12 cellular contexts compared by ENCODE assay signal in the genomic region with DNA sequence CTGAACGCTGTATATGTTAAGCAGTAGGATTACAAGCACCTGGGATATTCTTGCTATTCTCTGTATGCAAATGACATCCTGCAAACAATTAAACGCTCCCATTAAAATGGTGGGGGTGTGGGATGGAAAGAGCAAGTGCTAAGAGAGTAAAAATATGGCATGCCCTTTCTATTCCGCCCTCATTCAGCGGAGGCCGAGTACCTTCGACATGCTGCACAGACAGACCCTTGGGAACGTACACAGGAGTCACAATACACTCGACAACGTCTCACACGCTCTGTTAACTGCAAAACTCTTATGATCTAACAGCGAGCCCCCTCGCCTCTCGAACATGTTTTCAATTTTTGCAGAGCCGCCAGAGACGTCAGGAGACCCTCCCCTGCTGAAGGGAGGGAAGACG.
DNase-seq lines count a peak whose midpoint lies in the region; ATAC-seq and TF ChIP-seq lines count a peak whose summit lies in the region.
"Had no signal": no experiment of that assay in that cellular context is flagged by ENCODE, and none has a peak within 500 bp of the region (broad histone marks: within the 10 kb centered on the region; RNA-seq: fewer than 3 reads in every experiment).

No MANE protein-coding gene starts in this region.

- peaks cover 5% of the 10 kb centered on the region for H3K4me1 Mint-ChIP-seq in activated T-cell treated with anti-CD3 and anti-CD28 coated beads, Interleukin-2, amount 50 U/mL, for 72 hours (ENCODE audit: low read depth)

- no peak for DNase-seq in activated T-cell treated with anti-CD3 and anti-CD28 coated beads, Interleukin-2, amount 50 U/mL, for 72 hours
- DNase-seq in activated T-cell treated with anti-CD3 and anti-CD28 coated beads, Interleukin-2, amount 50 U/mL, for 48 hours = no peak
- DNase-seq in T-helper 9 cell (no peak), AG20443 (ENCODE audit: low spot score) (no peak)
- DNase-seq: NCI-H2029 had no signal

- H3K27me3 ChIP-seq in stomach smooth muscle (ENCODE audit: control insufficient read depth in 1 of 2, insufficient read depth in 2 of 2, low read length in 2 of 2) = peaks cover 25 to 29% of the 10 kb centered on the region in 2 donors
- H3K27me3 ChIP-seq: SJSA1 had no signal

- H3K27ac Mint-ChIP-seq in activated T-cell treated with anti-CD3 and anti-CD28 coated beads, Interleukin-2, amount 50 U/mL, for 72 hours = no peak overlapping the region
- H3K27ac Mint-ChIP-seq: CD4-positive, CD25-positive, alpha-beta regulatory T cell had no signal

- peaks cover 43% of the 10 kb centered on the region for H3K27me3 Mint-ChIP-seq in activated T-cell treated with anti-CD3 and anti-CD28 coated beads, Interleukin-2, amount 50 U/mL, for 72 hours (ENCODE audit: low read depth)

- H3K9me3 Mint-ChIP-seq in activated T-cell treated with anti-CD3 and anti-CD28 coated beads, Interleukin-2, amount 50 U/mL, for 72 hours = peaks cover 0 to 1% of the 10 kb centered on the region in 2 donors

- H3K36me3 Mint-ChIP-seq in activated T-cell treated with anti-CD3 and anti-CD28 coated beads, Interleukin-2, amount 50 U/mL, for 72 hours (ENCODE audit: insufficient read depth in 2 of 2) = no peaks in the 10 kb centered on the region
- H3K36me3 Mint-ChIP-seq: CD4-positive, CD25-positive, alpha-beta regulatory T cell had no signal

- no peak overlapping the region for H3K9ac ChIP-seq in stomach smooth muscle (ENCODE audit: low read length in 2 of 2)

- H3K4me3 Mint-ChIP-seq in activated T-cell treated with anti-CD3 and anti-CD28 coated beads, Interleukin-2, amount 50 U/mL, for 72 hours = peak overlapping the region; percentile 74 to 84

- H3K4me1 ChIP-seq in stomach smooth muscle (ENCODE audit: control insufficient read depth, insufficient read depth, low read length) = no peaks in the 10 kb centered on the region

- no peaks in the 10 kb centered on the region for H3K36me3 ChIP-seq in stomach smooth muscle (ENCODE audit: control insufficient read depth in 2 of 2, insufficient read depth in 2 of 2, low read length in 2 of 2)
- H3K36me3 ChIP-seq: pancreas, SJSA1 had no signal

- no peak for ATAC-seq in activated T-cell treated with anti-CD3 and anti-CD28 coated beads, Interleukin-2, amount 50 U/mL, for 72 hours (replicated peaks in 1 of 2)
- ATAC-seq in SK-N-SH treated with all-trans-retinoic acid at 6 μM for 48 hours (peak; percentile 21; the same call in 2 of the 3 replicates), GM19023 (IDR thresholded peaks at IDR 0.05; ENCODE audit: unreplicated experiment) (no peak)

- H3K4me3 ChIP-seq in iPS-18c (ENCODE audit: insufficient read depth, low read depth, low read length) (peak overlapping the region; percentile 77), stomach smooth muscle (ENCODE audit: low read length in 2 of 2) (peak overlapping the region; percentile 29 to 67)

- no peak overlapping the region for H3K27ac ChIP-seq in stomach smooth muscle (ENCODE audit: low read length)
- H3K27ac ChIP-seq: pancreas, SJSA1 had no signal

- H3K9me3 ChIP-seq in iPS-18c (ENCODE audit: control insufficient read depth, insufficient read depth, low read length) (no peaks in the 10 kb centered on the region), stomach smooth muscle (ENCODE audit: control insufficient read depth in 2 of 2, low read length in 2 of 2) (no peaks in the 10 kb centered on the region)
- H3K9me3 ChIP-seq: pancreas, SJSA1 had no signal

TF ChIP-seq in SK-N-SH treated with all-trans-retinoic acid at 6 μM for 48 hours, 23 proteins besides CTCF, POLR2A, EP300 and RAD21:
- TF ChIP-seq ESRRG (CRISPR knock-in tag; IDR thresholded peaks at IDR 0.05) (no peak), PPARA (CRISPR knock-in tag; IDR thresholded peaks at IDR 0.05; ENCODE audit: borderline replicate concordance) (no peak), RARB (CRISPR knock-in tag; IDR thresholded peaks at IDR 0.05) (no peak)
TF ChIP-seq in SK-N-SH treated with all-trans-retinoic acid at 6 μM for 48 hours: peak in this region for 0.
